Comparison of ENCODE assay signal across 12 cellular contexts in the genomic region with DNA sequence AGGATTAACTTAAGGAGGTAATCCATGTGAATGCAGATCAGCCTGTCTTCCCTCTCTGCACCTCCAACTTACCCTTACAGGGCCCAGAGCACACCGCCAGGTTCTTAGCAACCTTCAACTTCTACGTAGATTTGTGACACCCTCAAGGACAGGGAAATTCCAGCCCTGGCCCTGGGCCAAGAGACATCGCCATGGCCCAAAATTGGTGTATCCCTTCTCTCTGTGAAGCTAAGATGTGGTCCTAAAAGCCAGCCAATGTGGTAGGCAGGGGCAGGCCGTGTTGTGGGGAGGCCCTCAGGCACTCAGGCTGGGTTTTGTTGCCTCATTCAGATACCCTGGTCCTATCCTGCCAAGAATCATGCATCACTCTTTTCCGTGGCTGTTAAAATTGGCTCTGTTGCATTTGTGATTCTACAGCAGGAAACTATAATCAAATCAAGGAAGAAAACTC.
DNase-seq lines count a peak whose midpoint lies in the region; ATAC-seq and TF ChIP-seq lines count a peak whose summit lies in the region.
"Had no signal": no experiment of that assay in that cellular context is flagged by ENCODE, and none has a peak within 500 bp of the region (broad histone marks: within the 10 kb centered on the region; RNA-seq: fewer than 3 reads in every experiment).

No MANE protein-coding gene starts in this region.

- CTCF ChIA-PET in MCF 10A (lab: Yijun Ruan, JAX): no interaction called here

- H3K27me3 ChIP-seq in breast epithelium (no peaks in the 10 kb centered on the region), esophagus squamous epithelium (no peaks in the 10 kb centered on the region)

- H3K27ac ChIP-seq in breast epithelium (peak overlapping the region; percentile 15 to 25), esophagus squamous epithelium (peak overlapping the region; percentile 61 to 83 (median 64))
- H3K27ac ChIP-seq: neutrophil, tibial artery had no signal

- H3K27ac Mint-ChIP-seq in MCF 10A (ENCODE audit: low read depth, unreplicated experiment): no peak overlapping the region

- no peaks in the 10 kb centered on the region for H3K36me3 Mint-ChIP-seq in MCF 10A (ENCODE audit: insufficient read depth, unreplicated experiment)
- H3K36me3 Mint-ChIP-seq in activated T-cell treated with anti-CD3 and anti-CD28 coated beads, Interleukin-2, amount 50 U/mL, for 4 hours (ENCODE audit: insufficient read depth): no peaks in the 10 kb centered on the region

- no peaks in the 10 kb centered on the region for H3K36me3 ChIP-seq in breast epithelium
- no peaks in the 10 kb centered on the region for H3K36me3 ChIP-seq in esophagus squamous epithelium
- H3K36me3 ChIP-seq: neutrophil, tibial artery had no signal

- no peak for TF ChIP-seq POLR2A in breast epithelium (IDR thresholded peaks at IDR 0.05)
- TF ChIP-seq POLR2A in esophagus squamous epithelium (IDR thresholded peaks at IDR 0.05): no peak

- H3K9me3 ChIP-seq in breast epithelium: no peaks in the 10 kb centered on the region
- no peaks in the 10 kb centered on the region for H3K9me3 ChIP-seq in esophagus squamous epithelium
- H3K9me3 ChIP-seq: neutrophil, tibial artery had no signal

- H3K4me1 ChIP-seq in breast epithelium (no peaks in the 10 kb centered on the region), esophagus squamous epithelium (peaks cover 17 to 60% (median 31%) of the 10 kb centered on the region in 3 donors)

- peaks cover 7% of the 10 kb centered on the region for H3K9me3 Mint-ChIP-seq in MCF 10A (ENCODE audit: unreplicated experiment)
- no peaks in the 10 kb centered on the region for H3K9me3 Mint-ChIP-seq in activated T-cell treated with anti-CD3 and anti-CD28 coated beads, Interleukin-2, amount 50 U/mL, for 4 hours

- DNase-seq in breast epithelium (ENCODE audit: low spot score in 2 of 2): no peak
- DNase-seq in MCF 10A (ENCODE audit: unreplicated experiment): no peak
- DNase-seq in activated T-cell treated with anti-CD3 and anti-CD28 coated beads, Interleukin-2, amount 50 U/mL, for 4 hours: no peak
- no peak for DNase-seq in esophagus squamous epithelium (lab: John Stamatoyannopoulos, UW)
- peak; percentile 29 for DNase-seq in stimulated activated naive CD8-positive, alpha-beta T cell treated with anti-CD3 and anti-CD28 coated beads, Interleukin-15, Interleukin-2, amounts not matched to agents 100 U/mL and 50 U/mL, for 24 hours
- DNase-seq in mesenteric fat pad (ENCODE audit: low spot score): no peak
- DNase-seq in NCI-H2171 (lab: John Stamatoyannopoulos, UW): no peak
- no peak for DNase-seq in CD1c-positive myeloid dendritic cell (ENCODE audit: extremely low spot score)
- DNase-seq: ACHN, NCI-H1436, tibial artery had no signal

- no peak overlapping the region for H3K4me3 Mint-ChIP-seq in MCF 10A (ENCODE audit: unreplicated experiment)
- peak overlapping the region; percentile 24 for H3K4me3 Mint-ChIP-seq in activated T-cell treated with anti-CD3 and anti-CD28 coated beads, Interleukin-2, amount 50 U/mL, for 4 hours

- BruUV-seq in MCF 10A (replicated peaks; lab: Mats Ljungman, UMichigan): no TSS peak

- intact Hi-C loops in breast epithelium (cut with DNase I; ENCODE audit: low total_unique reads) (no loop called here), MCF 10A (cut with micrococcal nuclease) (no loop called here), esophagus squamous epithelium (cut with DNase I) (no loop called here)

- POLR2A ChIA-PET in MCF 10A (lab: Yijun Ruan, JAX): no interaction called here

- no peaks in the 10 kb centered on the region for H3K27me3 Mint-ChIP-seq in MCF 10A (ENCODE audit: insufficient read depth, unreplicated experiment)
- no peaks in the 10 kb centered on the region for H3K27me3 Mint-ChIP-seq in activated T-cell treated with anti-CD3 and anti-CD28 coated beads, Interleukin-2, amount 50 U/mL, for 4 hours (ENCODE audit: low read depth)

- H3K4me3 ChIP-seq in breast epithelium: no peak overlapping the region
- no peak overlapping the region for H3K4me3 ChIP-seq in esophagus squamous epithelium
- H3K4me3 ChIP-seq: tibial artery had no signal

- 20 to 23% methylated on average over 1 to 5 of the region's 5 CpGs for WGBS in esophagus squamous epithelium, 2 donors

- H3K4me1 Mint-ChIP-seq in MCF 10A (ENCODE audit: insufficient read depth, unreplicated experiment): no peaks in the 10 kb centered on the region
- peaks cover 31% of the 10 kb centered on the region for H3K4me1 Mint-ChIP-seq in activated T-cell treated with anti-CD3 and anti-CD28 coated beads, Interleukin-2, amount 50 U/mL, for 4 hours (ENCODE audit: low read depth)

- peak in 1 of 2 donors; percentile 59 for ATAC-seq in activated T-cell treated with anti-CD3 and anti-CD28 coated beads, Interleukin-2, amount 50 U/mL, for 4 hours
- peak; percentile 37 for ATAC-seq in stimulated activated naive CD8-positive, alpha-beta T cell treated with anti-CD3 and anti-CD28 coated beads, Interleukin-15, Interleukin-2, amounts not matched to agents 100 U/mL and 50 U/mL, for 24 hours

- no peak for TF ChIP-seq CTCF in breast epithelium (IDR thresholded peaks at IDR 0.05)
- TF ChIP-seq CTCF in MCF 10A (IDR thresholded peaks at IDR 0.05; ENCODE audit: unreplicated experiment): no peak
- TF ChIP-seq CTCF in esophagus squamous epithelium (IDR thresholded peaks at IDR 0.05): no peak
